In genomic region chr21:46323227-46323709, GRCh38 we compare ENCODE assay signal across 8 cellular contexts. TPM values are rescaled to one million over a fixed set of nuclear protein-coding genes. Genes with fewer than 3 reads are reported as not detected.
DNase-seq lines count a peak whose midpoint lies in the region; ATAC-seq, FAIRE-seq and TF ChIP-seq lines count a peak whose summit lies in the region.

No MANE protein-coding gene starts in this region.

- under 1% methylated on average over 34 of the region's 34 CpGs for WGBS in thymus

- peak; percentile 10 for ATAC-seq in HG03196 (IDR thresholded peaks at IDR 0.05; ENCODE audit: unreplicated experiment)
- ATAC-seq in GM21360 (IDR thresholded peaks at IDR 0.05; ENCODE audit: unreplicated experiment): no peak

- no peak overlapping the region for H3K27ac ChIP-seq in kidney (ENCODE audit: low read depth in 2 of 2, low read length in 2 of 2)
- H3K27ac ChIP-seq in thymus (ENCODE audit: low read depth): no peak overlapping the region

- no peak for FAIRE-seq in kidney (lab: Jason Lieb, UNC)

- H3K9ac ChIP-seq in kidney (ENCODE audit: low read length in 2 of 2): peak overlapping the region; percentile 46 to 61

- peak overlapping the region; percentile 95 for H3K4me3 Mint-ChIP-seq in activated T-cell treated with anti-CD3 and anti-CD28 coated beads, Interleukin-2, amount 50 U/mL, for 24 hours
- H3K4me3 Mint-ChIP-seq in activated naive CD8-positive, alpha-beta T cell: peak overlapping the region; percentile 94

- H3K36me3 Mint-ChIP-seq in activated T-cell treated with anti-CD3 and anti-CD28 coated beads, Interleukin-2, amount 50 U/mL, for 24 hours (ENCODE audit: low read depth): peaks cover 58% of the 10 kb centered on the region
- peaks cover 5% of the 10 kb centered on the region for H3K36me3 Mint-ChIP-seq in activated naive CD8-positive, alpha-beta T cell

- no peak for TF ChIP-seq CTCF in kidney (IDR thresholded peaks at IDR 0.05; ENCODE audit: borderline replicate concordance, extremely low read depth, insufficient read depth)

- H3K9me3 ChIP-seq in kidney (ENCODE audit: control insufficient read depth in 1 of 2, low read length in 2 of 2) (no peaks in the 10 kb centered on the region), thymus (ENCODE audit: control insufficient read depth) (no peaks in the 10 kb centered on the region)

- H3K27me3 Mint-ChIP-seq in activated T-cell treated with anti-CD3 and anti-CD28 coated beads, Interleukin-2, amount 50 U/mL, for 24 hours: no peaks in the 10 kb centered on the region
- H3K27me3 Mint-ChIP-seq in activated naive CD8-positive, alpha-beta T cell: no peaks in the 10 kb centered on the region

- H3K4me1 Mint-ChIP-seq in activated T-cell treated with anti-CD3 and anti-CD28 coated beads, Interleukin-2, amount 50 U/mL, for 24 hours (ENCODE audit: low read depth): peaks cover 34% of the 10 kb centered on the region
- peaks cover 34% of the 10 kb centered on the region for H3K4me1 Mint-ChIP-seq in activated naive CD8-positive, alpha-beta T cell (ENCODE audit: low read depth)

- intact Hi-C loops in kidney (cut with DNase I): no loop called here

- H3K27me3 ChIP-seq in thymus (ENCODE audit: control insufficient read depth, insufficient read depth): no peaks in the 10 kb centered on the region

- H3K4me3 ChIP-seq in kidney (ENCODE audit: low read length in 2 of 2) (peak overlapping the region; percentile 64 to 89), thymus (ENCODE audit: low read length) (peak overlapping the region; percentile 98)

- H3K9me3 Mint-ChIP-seq in activated T-cell treated with anti-CD3 and anti-CD28 coated beads, Interleukin-2, amount 50 U/mL, for 24 hours: no peaks in the 10 kb centered on the region
- no peaks in the 10 kb centered on the region for H3K9me3 Mint-ChIP-seq in activated naive CD8-positive, alpha-beta T cell (ENCODE audit: low read depth)

- DNase-seq in activated T-cell treated with anti-CD3 and anti-CD28 coated beads, Interleukin-2, amount 50 U/mL, for 24 hours: no peak
- DNase-seq in activated T-cell treated with anti-CD3 and anti-CD28 coated beads for 4 hours: no peak
- no peak for DNase-seq in kidney
- no peak for DNase-seq in GDM1 (lab: John Stamatoyannopoulos, UW)

- H3K4me1 ChIP-seq in kidney (ENCODE audit: control insufficient read depth in 1 of 2, insufficient read depth in 1 of 2, low read depth in 1 of 2, low read length in 2 of 2): peaks cover 3 to 12% of the 10 kb centered on the region in 2 donors
- H3K4me1 ChIP-seq in thymus (ENCODE audit: control insufficient read depth, insufficient read depth, low read length): peaks cover 19% of the 10 kb centered on the region

- H3K36me3 ChIP-seq in kidney (ENCODE audit: control insufficient read depth in 1 of 2, insufficient read depth in 2 of 2, low read length in 2 of 2) (no peaks in the 10 kb centered on the region), thymus (ENCODE audit: control insufficient read depth, insufficient read depth) (peaks cover 18% of the 10 kb centered on the region)

- H3K27ac Mint-ChIP-seq in activated T-cell treated with anti-CD3 and anti-CD28 coated beads, Interleukin-2, amount 50 U/mL, for 24 hours: peak overlapping the region; percentile 93
- H3K27ac Mint-ChIP-seq in activated naive CD8-positive, alpha-beta T cell: peak overlapping the region; percentile 89

RNA-seq across cellular contexts. Expression of gene C21orf58, which starts 0.4 kb away (rescaled TPM):
- 2.7 TPM for total RNA-seq in kidney
- polyA plus RNA-seq in kidney (ENCODE audit: insufficient read depth, low read depth, low replicate concordance): 0.67 TPM
- 3.4 TPM for polyA plus RNA-seq in thymus

RNA-seq across cellular contexts. Expression of gene PCNT, which starts 0.7 kb away (rescaled TPM):
- 26.1 TPM for total RNA-seq in kidney
- polyA plus RNA-seq in kidney (ENCODE audit: insufficient read depth, low read depth, low replicate concordance): 4.2 TPM
- polyA plus RNA-seq in thymus: 16.7 TPM

RNA-seq across cellular contexts. Expression of gene YBEY, which starts 37.1 kb away (rescaled TPM):
- 17.5 TPM for total RNA-seq in kidney
- polyA plus RNA-seq in kidney (ENCODE audit: insufficient read depth, low read depth, low replicate concordance) (29.6 TPM), thymus (27.8 TPM)

RNA-seq across cellular contexts. Expression of gene MCM3AP, which starts 37.9 kb away (rescaled TPM):
- total RNA-seq in kidney: 101 TPM
- polyA plus RNA-seq in kidney (ENCODE audit: insufficient read depth, low read depth, low replicate concordance) (29.0 TPM), thymus (80.4 TPM)
